Comparison of ENCODE assay signal across 29 cellular contexts in the genomic region with DNA sequence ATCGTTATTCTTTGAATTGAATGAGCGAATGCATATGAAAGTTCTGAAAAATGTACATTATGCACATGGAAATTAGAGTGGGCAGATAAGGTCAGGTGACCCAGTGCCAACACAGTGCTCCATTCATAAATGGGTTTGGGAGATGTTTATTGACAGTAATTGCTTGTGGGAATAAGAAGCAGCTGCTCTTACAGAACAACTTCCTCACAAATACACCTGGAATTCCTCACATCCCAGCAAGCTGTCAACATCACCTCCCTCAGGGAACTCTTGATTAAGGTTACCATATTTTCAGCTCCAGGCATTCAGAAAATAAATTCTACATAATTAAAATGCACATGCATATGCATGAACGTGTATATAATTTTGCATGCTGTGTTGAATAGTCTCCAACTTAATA. TPM values are rescaled to one million over a fixed set of nuclear protein-coding genes. Genes with fewer than 3 reads are reported as not detected.
DNase-seq lines count a peak whose midpoint lies in the region; ATAC-seq, FAIRE-seq and TF ChIP-seq lines count a peak whose summit lies in the region.
"Had no signal": no experiment of that assay in that cellular context is flagged by ENCODE, and none has a peak within 500 bp of the region (broad histone marks: within the 10 kb centered on the region; RNA-seq: fewer than 3 reads in every experiment).

No MANE protein-coding gene starts in this region.

- no peaks in the 10 kb centered on the region for H3K27me3 ChIP-seq in HUES48 (ENCODE audit: control insufficient read depth, insufficient read depth, low read length)
- H3K27me3 ChIP-seq in astrocyte (ENCODE audit: insufficient read depth, low read length) = no peaks in the 10 kb centered on the region
- no peaks in the 10 kb centered on the region for H3K27me3 ChIP-seq in osteoblast (ENCODE audit: insufficient read depth, low read length)
- no peaks in the 10 kb centered on the region; a peak in 1 of 5 replicates for H3K27me3 ChIP-seq in HepG2 (ENCODE audit: control insufficient read depth in 1 of 2, insufficient read depth in 2 of 2, low read length in 2 of 2)
- H3K27me3 ChIP-seq: BLaER1 had no signal

- in situ Hi-C loops in HepG2 (cut with HindIII; ENCODE audit: extremely low pct_ligation_motif_present, low pct_unique_long_range_greater_than_20kb) = no loop called here

- H3K4me1 Mint-ChIP-seq in astrocyte (ENCODE audit: low read depth, unreplicated experiment) = peaks cover 59% of the 10 kb centered on the region

- intact Hi-C loops in Right ventricle myocardium superior (cut with DNase I) (no loop called here), HepG2 (cut with micrococcal nuclease; ENCODE audit: unreplicated experiment) (no loop called here)

- ATAC-seq in HG02642 (IDR thresholded peaks at IDR 0.05; ENCODE audit: poor library complexity, unreplicated experiment) = no peak
- ATAC-seq in Right ventricle myocardium superior (ENCODE audit: poor library complexity) = no peak
- no peak for ATAC-seq in HepG2
- ATAC-seq: activated CD4-positive, CD25-positive, alpha-beta regulatory T cell treated with anti-CD3 and anti-CD28 coated beads, Interleukin-2, amount 50 U/mL, for 24 hours; activated CD8-positive, alpha-beta memory T cell treated with anti-CD3 and anti-CD28 coated beads, Interleukin-2, amount 10 ng/mL, durations not matched to agents 7 days and 5 days; activated naive CD8-positive, alpha-beta T cell treated with anti-CD3 and anti-CD28 coated beads, Interleukin-2, amount 50 U/mL, for 24 hours; activated T-cell treated with anti-CD3 and anti-CD28 coated beads, Interleukin-2, amount 50 U/mL, for 4 hours; esophagus mucosa; naive thymus-derived CD4-positive, alpha-beta T cell; stimulated activated naive B cell treated with anti-CD40 and anti-IgM and Interleukin-4, amounts not matched to agents 10 μg/mL and 1 μg/mL and 100 μg/mL, for 72 hours had no signal

- H3K79me2 ChIP-seq in astrocyte (ENCODE audit: insufficient read depth, low read length) (no peaks in the 10 kb centered on the region), osteoblast (ENCODE audit: insufficient read depth, low read length) (no peaks in the 10 kb centered on the region), HepG2 (ENCODE audit: insufficient read depth, low read length) (no peaks in the 10 kb centered on the region)

- H3K4me3 ChIP-seq in HUES48 (ENCODE audit: low read depth, low read length) (no peak overlapping the region), astrocyte (ENCODE audit: insufficient read depth, low read depth, low read length) (no peak overlapping the region), osteoblast (ENCODE audit: insufficient read depth, low read length) (no peak overlapping the region), HepG2 (replicated peaks in 1 of 3; ENCODE audit: insufficient read depth in 1 of 3, low read depth in 2 of 3, low read length in 3 of 3) (no peak overlapping the region)
- H3K4me3 ChIP-seq: BLaER1 had no signal

- no peak overlapping the region for H3K4me3 Mint-ChIP-seq in astrocyte (ENCODE audit: unreplicated experiment)
- H3K4me3 Mint-ChIP-seq: activated CD8-positive, alpha-beta memory T cell treated with anti-CD3 and anti-CD28 coated beads, Interleukin-2, amount 10 ng/mL, durations not matched to agents 7 days and 5 days; activated naive CD8-positive, alpha-beta T cell treated with anti-CD3 and anti-CD28 coated beads, Interleukin-2, amount 50 U/mL, for 24 hours; activated T-cell treated with anti-CD3 and anti-CD28 coated beads, Interleukin-2, amount 50 U/mL, for 4 hours; naive thymus-derived CD4-positive, alpha-beta T cell; stimulated activated naive B cell treated with anti-CD40 and anti-IgM and Interleukin-4, amounts not matched to agents 10 μg/mL and 1 μg/mL and 100 μg/mL, for 72 hours had no signal

- DNase-seq in NCI-H526 treated with DMSO at 0.1 percent for 48 hours (lab: John Stamatoyannopoulos, UW) (peak; percentile 84), astrocyte (ENCODE audit: low read depth) (no peak), osteoblast (ENCODE audit: insufficient read length, low spot score, missing footprints) (peak; percentile 35), Right ventricle myocardium superior (no peak), HepG2 (ENCODE audit: low spot score) (no peak)
- DNase-seq: activated CD4-positive, alpha-beta T cell treated with anti-CD3 and anti-CD28 coated beads, Interleukin-2, amount 50 U/mL, for 4 hours; activated CD8-positive, alpha-beta memory T cell treated with anti-CD3 and anti-CD28 coated beads, Interleukin-2, amount 10 ng/mL, durations not matched to agents 7 days and 5 days; activated naive CD8-positive, alpha-beta T cell treated with anti-CD3 and anti-CD28 coated beads, Interleukin-2, amount 50 U/mL, for 24 hours; activated T-cell treated with anti-CD3 and anti-CD28 coated beads, Interleukin-2, amount 50 U/mL, for 4 hours; central memory CD4-positive, alpha-beta T cell; COR-L47; cortex of kidney; DMS79; GOT3; midbrain; naive thymus-derived CD4-positive, alpha-beta T cell; NCI-H1092; NCI-H1930; NCI-H82; occipital lobe; stimulated activated naive B cell treated with anti-CD40 and anti-IgM and Interleukin-4, amounts not matched to agents 10 μg/mL and 1 μg/mL and 100 μg/mL, for 72 hours; substantia nigra had no signal

- H3K9ac ChIP-seq in HUES48 (ENCODE audit: low read depth, low read length) (no peak overlapping the region), astrocyte (ENCODE audit: low read length) (peak overlapping the region; percentile 62), HepG2 (ENCODE audit: insufficient read depth, low read depth, low read length) (no peak overlapping the region)
- H3K9ac ChIP-seq: BLaER1 had no signal

- peaks cover 9% of the 10 kb centered on the region for H3K9me3 Mint-ChIP-seq in astrocyte (ENCODE audit: unreplicated experiment)
- H3K9me3 Mint-ChIP-seq: activated naive CD8-positive, alpha-beta T cell treated with anti-CD3 and anti-CD28 coated beads, Interleukin-2, amount 50 U/mL, for 24 hours; activated T-cell treated with anti-CD3 and anti-CD28 coated beads, Interleukin-2, amount 50 U/mL, for 4 hours; stimulated activated naive B cell treated with anti-CD40 and anti-IgM and Interleukin-4, amounts not matched to agents 10 μg/mL and 1 μg/mL and 100 μg/mL, for 72 hours; type B pancreatic cell had no signal

- H3K27me3 Mint-ChIP-seq in astrocyte (ENCODE audit: low read depth, unreplicated experiment) = no peaks in the 10 kb centered on the region

- CTCF ChIA-PET in HepG2 (lab: Yijun Ruan, JAX; ENCODE audit: low intra/inter-chr PET ratio, low total read pairs) = no interaction called here

- no TSS peak for BruUV-seq in HepG2 (replicated peaks; lab: Mats Ljungman, UMichigan)

- TF ChIP-seq CTCF in astrocyte (IDR thresholded peaks at IDR 0.05; ENCODE audit: insufficient read depth, low read depth, low read length) (no peak), osteoblast (IDR thresholded peaks at IDR 0.05; ENCODE audit: extremely low read depth, low read depth, low read length) (no peak), HepG2 (CRISPR knock-in tag; IDR thresholded peaks at IDR 0.05) (no peak)

- H3K36me3 Mint-ChIP-seq in astrocyte (ENCODE audit: low read depth, unreplicated experiment) = no peaks in the 10 kb centered on the region
- H3K36me3 Mint-ChIP-seq: activated CD8-positive, alpha-beta memory T cell treated with anti-CD3 and anti-CD28 coated beads, Interleukin-2, amount 10 ng/mL, durations not matched to agents 7 days and 5 days; naive thymus-derived CD4-positive, alpha-beta T cell; stimulated activated naive B cell treated with anti-CD40 and anti-IgM and Interleukin-4, amounts not matched to agents 10 μg/mL and 1 μg/mL and 100 μg/mL, for 72 hours; type B pancreatic cell had no signal

- peak overlapping the region; percentile 65 for H3K27ac ChIP-seq in HUES48 (ENCODE audit: low read depth, low read length)
- H3K27ac ChIP-seq in astrocyte (ENCODE audit: low read depth, low read length) = peak overlapping the region; percentile 90
- H3K27ac ChIP-seq in osteoblast (ENCODE audit: low read depth, low read length) = no peak overlapping the region
- no peak overlapping the region for H3K27ac ChIP-seq in HepG2 (ENCODE audit: extremely low read length, insufficient read depth, low read length)
- H3K27ac ChIP-seq: BLaER1 had no signal

- H3K9me3 ChIP-seq in HUES48 (ENCODE audit: control insufficient read depth, insufficient read depth, low read length) (no peaks in the 10 kb centered on the region), astrocyte (ENCODE audit: insufficient read depth, low read depth, low read length) (no peaks in the 10 kb centered on the region), osteoblast (ENCODE audit: low read depth, low read length) (no peaks in the 10 kb centered on the region), HepG2 (ENCODE audit: low read length) (no peaks in the 10 kb centered on the region)
- H3K9me3 ChIP-seq: BLaER1 had no signal

- H3K4me1 ChIP-seq in HUES48 (ENCODE audit: control insufficient read depth, insufficient read depth, low read length) (peaks cover 28% of the 10 kb centered on the region), astrocyte (ENCODE audit: insufficient read depth, low read length) (peaks cover 48% of the 10 kb centered on the region), osteoblast (ENCODE audit: insufficient read depth, low read length) (peaks cover 32% of the 10 kb centered on the region), HepG2 (ENCODE audit: insufficient read depth, low read length) (no peaks in the 10 kb centered on the region)

- H3K36me3 ChIP-seq in HUES48 (ENCODE audit: control insufficient read depth, insufficient read depth, low read length) = no peaks in the 10 kb centered on the region
- H3K36me3 ChIP-seq in astrocyte (ENCODE audit: insufficient read depth, low read length) = no peaks in the 10 kb centered on the region
- no peaks in the 10 kb centered on the region for H3K36me3 ChIP-seq in osteoblast (ENCODE audit: insufficient read depth, low read length)
- no peaks in the 10 kb centered on the region for H3K36me3 ChIP-seq in HepG2 (replicated peaks in 1 of 2; ENCODE audit: control insufficient read depth in 1 of 2, insufficient read depth in 2 of 2, low read length in 2 of 2)
- H3K36me3 ChIP-seq: BLaER1 had no signal

- TF ChIP-seq POLR2A in HepG2 (IDR thresholded peaks at IDR 0.05; ENCODE audit: insufficient read depth in 1 of 2, low read depth in 2 of 2, low read length in 2 of 2) = no peak

- TF ChIP-seq EP300 in HepG2 (IDR thresholded peaks at IDR 0.05; ENCODE audit: low read depth in 2 of 2, low read length in 2 of 2) (no peak), HepG2 (CRISPR knock-in tag; IDR thresholded peaks at IDR 0.05; ENCODE audit: borderline replicate concordance) (no peak)

- POLR2A ChIA-PET in HepG2 (lab: Yijun Ruan, JAX) = no interaction called here

- peak overlapping the region; percentile 100 for H3K27ac Mint-ChIP-seq in astrocyte (ENCODE audit: unreplicated experiment)
- H3K27ac Mint-ChIP-seq: activated CD8-positive, alpha-beta memory T cell treated with anti-CD3 and anti-CD28 coated beads, Interleukin-2, amount 10 ng/mL, durations not matched to agents 7 days and 5 days; naive thymus-derived CD4-positive, alpha-beta T cell; stimulated activated naive B cell treated with anti-CD40 and anti-IgM and Interleukin-4, amounts not matched to agents 10 μg/mL and 1 μg/mL and 100 μg/mL, for 72 hours; type B pancreatic cell had no signal

- no peak for FAIRE-seq in astrocyte (lab: Jason Lieb, UNC)
- no peak for FAIRE-seq in HepG2 (lab: Jason Lieb, UNC)
- FAIRE-seq: G401.6 had no signal

- H2AFZ ChIP-seq in astrocyte (ENCODE audit: low read depth, low read length) (no peak overlapping the region), osteoblast (ENCODE audit: low read length) (no peak overlapping the region), HepG2 (ENCODE audit: low read length) (no peak overlapping the region)

- no peak for TF ChIP-seq RAD21 in HepG2 (CRISPR knock-in tag; IDR thresholded peaks at IDR 0.05)

- H4K20me1 ChIP-seq in astrocyte (ENCODE audit: insufficient read depth, low read length) (no peaks in the 10 kb centered on the region), osteoblast (ENCODE audit: insufficient read depth, low read length) (no peaks in the 10 kb centered on the region), HepG2 (ENCODE audit: insufficient read depth, low read length) (no peaks in the 10 kb centered on the region)
- H4K20me1 ChIP-seq: BLaER1 had no signal

- H3K4me2 ChIP-seq in astrocyte (ENCODE audit: low read length) (peak overlapping the region; percentile 49), osteoblast (ENCODE audit: insufficient read depth, low read length) (peak overlapping the region; percentile 52), HepG2 (ENCODE audit: low read depth, low read length) (no peak overlapping the region)

- 0% methylated on average over 3 of the region's 3 CpGs for WGBS in HepG2 (ENCODE audit: low lambda C conversion rate)

RNA-seq across cellular contexts. Expression of gene GNG12, which starts 54.9 kb away (rescaled TPM):
- 96.8 and 101 TPM in 2 replicates for total RNA-seq in astrocyte
- 204 and 219 TPM in 2 replicates for total RNA-seq in osteoblast
- 31.9 TPM for total RNA-seq in Right ventricle myocardium superior
- 0.11 and 0.17 TPM in 2 replicates for total RNA-seq in HepG2 (2016; rRNA removed; fragmentation: Illumina TruSeq; extraction: Trizol)
- total RNA-seq in HepG2 (2016; cell fraction: cytosol; rRNA removed; fragmentation: Illumina TruSeq; extraction: Trizol; ENCODE audit: low read depth) = not detected in 2 replicates
- 0.06 and 0.21 TPM in 2 replicates for total RNA-seq in HepG2 (2016; cell fraction: insoluble cytoplasmic fraction; rRNA removed; fragmentation: Illumina TruSeq; extraction: Trizol)
- total RNA-seq in HepG2 (2016; cell fraction: membrane; rRNA removed; fragmentation: Illumina TruSeq; extraction: Trizol) = 0.12 TPM in 1 of 2 replicates, not detected in the other
- total RNA-seq in HepG2 (2016; cell fraction: nucleus; rRNA removed; fragmentation: Illumina TruSeq; extraction: Trizol) = 0.09 TPM in 1 of 2 replicates, not detected in the other
- 0.11 and 0.17 TPM in 2 replicates for polyA plus RNA-seq in HepG2 (2011; rRNA removed)
- 0.03 and 0.09 TPM in 2 replicates for polyA plus RNA-seq in HepG2 (2011; cell fraction: cytosol; rRNA removed)
- polyA plus RNA-seq in HepG2 (2011; cell fraction: nucleus; rRNA removed) = 0.06 and 0.12 TPM in 2 replicates
- polyA plus RNA-seq in HepG2 (2012) = 0.03 and 0.12 TPM in 2 replicates
- polyA plus RNA-seq in HepG2 (2016; cell fraction: cytosol; fragmentation: Illumina TruSeq; extraction: Trizol; ENCODE audit: low read depth) = not detected in 2 replicates
- 0.17 and 0.32 TPM in 2 replicates for polyA plus RNA-seq in HepG2 (2016; cell fraction: insoluble cytoplasmic fraction; fragmentation: Illumina TruSeq; extraction: Trizol; ENCODE audit: low read depth)
- 0.09 TPM in 1 of 2 replicates, not detected in the other for polyA plus RNA-seq in HepG2 (2016; cell fraction: membrane; fragmentation: Illumina TruSeq; extraction: Trizol; ENCODE audit: low read depth)
- polyA plus RNA-seq in HepG2 (2016; cell fraction: nucleus; fragmentation: Illumina TruSeq; extraction: Trizol; ENCODE audit: insufficient read depth, low read depth) = not detected in 2 replicates
- polyA minus RNA-seq in HepG2 (2011; rRNA and poly(A)+ RNA removed; ENCODE audit: low replicate concordance) = 0.14 and 32.5 TPM in 2 replicates
- 0.18 and 0.40 TPM in 2 replicates for polyA minus RNA-seq in HepG2 (2011; cell fraction: cytosol; rRNA and poly(A)+ RNA removed)
- 0.50 TPM in 1 of 2 replicates, not detected in the other for polyA minus RNA-seq in HepG2 (2011; cell fraction: nucleus; rRNA and poly(A)+ RNA removed)
- total RNA-seq: naive thymus-derived CD4-positive, alpha-beta T cell had no signal
- polyA plus RNA-seq: naive thymus-derived CD4-positive, alpha-beta T cell had no signal

Comparison
In these comparisons a context has a peak if more than half of its experiments do, and no peak if none do; other contexts are left out.
1. H3K27ac ChIP-seq: peak in HUES48 (single experiment) and astrocyte (single experiment); none in osteoblast (single experiment) and HepG2 (single experiment).
2. DNase-seq: peak in NCI-H526 treated with DMSO at 0.1 percent for 48 hours (single experiment) and osteoblast (single experiment); none in astrocyte (single experiment), Right ventricle myocardium superior (single experiment) and HepG2 (single experiment).
3. RNA of gene GNG12, which starts 54.9 kb away (total RNA-seq): 204 to 219 TPM in osteoblast, 96.8 to 101 TPM in astrocyte and 31.9 TPM in Right ventricle myocardium superior (single experiment); 0.06 to 0.21 TPM in HepG2; every median in the first group is over 10 times any median in the second.